Comparison of ENCODE assay signal across 8 cellular contexts in genomic region chr2:70964596-70965386, GRCh38.
A peak's percentile ranks its signal among the peaks of the same experiment; 100 is the strongest.
DNase-seq lines count a peak whose midpoint lies in the region; ATAC-seq and TF ChIP-seq lines count a peak whose summit lies in the region.

No MANE protein-coding gene starts in this region.

- TF ChIP-seq CTCF in AG09309 (IDR thresholded peaks at IDR 0.05; ENCODE audit: control insufficient read depth, insufficient read depth, low read depth, low read length, missing control alignments): peak; percentile 79

- peak; percentile 71 for ATAC-seq in GM19324 (IDR thresholded peaks at IDR 0.05; ENCODE audit: low FRiP score, unreplicated experiment)
- peak; percentile 90 to 91 for ATAC-seq in activated CD4-positive, CD25-positive, alpha-beta regulatory T cell treated with anti-CD3 and anti-CD28 coated beads, Interleukin-2, amount 50 U/mL, for 24 hours

- POLR2A ChIA-PET in HEK293T (lab: Yijun Ruan, JAX): interaction anchor here (0.8 kb wide), 1 partner anchor 16 kb away, joined by 3 read pairs; no protein-coding TSS in a partner anchor

- peak overlapping the region; percentile 51 for H3K4me3 ChIP-seq in AG09309 (ENCODE audit: control insufficient read depth, low read depth, low read length)

- CTCF ChIA-PET in HEK293T (lab: Yijun Ruan, JAX): interaction anchor here (2.2 kb wide), 1 partner anchor 16 kb away, joined by 9 read pairs; no protein-coding TSS in a partner anchor

- DNase-seq in AG09309 (ENCODE audit: low read depth) (no peak), HUDEP-2 (lab: John Stamatoyannopoulos, UW; ENCODE audit: unreplicated experiment in 76 of 76) (peak in 64 of 76 experiments; percentile 14 to 77 (median 52)), kidney glomerular epithelial cell (lab: John Stamatoyannopoulos, UW) (peak; percentile 10), HEK293T (ENCODE audit: extremely low spot score) (no peak)
- DNase-seq in central memory CD4-positive, alpha-beta T cell: peak; percentile 76
- peak; percentile 70 to 77 (median 73) for DNase-seq in stimulated activated CD4-positive, alpha-beta T cell treated with anti-CD3 and anti-CD28 coated beads, Interleukin-1b, Interleukin-23, amount 100 ng/mL, for 24 hours (ENCODE audit: low read depth in 4 of 4, low spot score in 1 of 4)

TF ChIP-seq in HEK293T, 16 proteins besides CTCF, POLR2A, EP300 and RAD21:
- TF ChIP-seq PKNOX1 (IDR thresholded peaks at IDR 0.05): no peak
- no peak for TF ChIP-seq LEF1 (IDR thresholded peaks at IDR 0.05; ENCODE audit: borderline replicate concordance)
- TF ChIP-seq HDGF (IDR thresholded peaks at IDR 0.05; ENCODE audit: borderline replicate concordance): no peak
- no peak for TF ChIP-seq SUZ12 (IDR thresholded peaks at IDR 0.05)
- TF ChIP-seq TARDBP (IDR thresholded peaks at IDR 0.05): no peak
- no peak for TF ChIP-seq ZNF384 (IDR thresholded peaks at IDR 0.05)
- TF ChIP-seq ELF4 (IDR thresholded peaks at IDR 0.05): no peak
- no peak for TF ChIP-seq FOXK2 (IDR thresholded peaks at IDR 0.05)
- TF ChIP-seq BHLHE40 (IDR thresholded peaks at IDR 0.05; ENCODE audit: borderline replicate concordance): no peak
- TF ChIP-seq CTBP1 (IDR thresholded peaks at IDR 0.05; ENCODE audit: borderline replicate concordance): no peak

Comparison
In these comparisons a context has a peak if more than half of its experiments do, and no peak if none do; other contexts are left out.
1. DNase-seq: peak in HUDEP-2 (64 of 76), central memory CD4-positive, alpha-beta T cell (single experiment), kidney glomerular epithelial cell (single experiment) and stimulated activated CD4-positive, alpha-beta T cell treated with anti-CD3 and anti-CD28 coated beads, Interleukin-1b, Interleukin-23, amount 100 ng/mL, for 24 hours (4 of 4); none in AG09309 (single experiment) and HEK293T (single experiment).